1 cellular context compared by ENCODE assay signal in genomic region chr1:229768232-229768631, GRCh38.
TF ChIP-seq lines count a peak whose summit lies in the region.

No MANE protein-coding gene starts in this region.

TF ChIP-seq in H1, 55 proteins besides CTCF, POLR2A, EP300 and RAD21 (continued from another document):
- TF ChIP-seq CHD7 (IDR thresholded peaks at IDR 0.05; ENCODE audit: insufficient replicate concordance, low read length) (no peak), PHF8 (conservative IDR thresholded peaks at IDR 0.05; ENCODE audit: low read depth, low read length) (no peak), SAP30 (IDR thresholded peaks at IDR 0.05; ENCODE audit: insufficient read depth, insufficient replicate concordance, low read length) (no peak), KDM5A (IDR thresholded peaks at IDR 0.05; ENCODE audit: low read length) (no peak), BACH1 (IDR thresholded peaks at IDR 0.05; ENCODE audit: low read length) (no peak), TAF1 (IDR thresholded peaks at IDR 0.05; ENCODE audit: low read depth, low read length) (no peak), CBX8 (IDR thresholded peaks at IDR 0.05; ENCODE audit: borderline replicate concordance, low read depth, low read length) (no peak)
- TF ChIP-seq, protein P1, sequence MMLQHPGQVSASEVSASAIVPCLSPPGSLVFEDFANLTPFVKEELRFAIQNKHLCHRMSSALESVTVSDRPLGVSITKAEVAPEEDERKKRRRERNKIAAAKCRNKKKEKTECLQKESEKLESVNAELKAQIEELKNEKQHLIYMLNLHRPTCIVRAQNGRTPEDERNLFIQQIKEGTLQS (IDR thresholded peaks at IDR 0.05; ENCODE audit: insufficient read depth, low read depth, low read length), result no peak
TF ChIP-seq in H1: peak in this region for 0.
